17 cellular contexts compared by ENCODE assay signal in genomic region chr2:84792856-84793522, GRCh38.
"Had no signal": no experiment of that assay in that cellular context is flagged by ENCODE, and none has a peak within 500 bp of the region (broad histone marks: within the 10 kb centered on the region; RNA-seq: fewer than 3 reads in every experiment).

No MANE protein-coding gene starts in this region.

- H3K36me3 ChIP-seq: suprapubic skin, upper lobe of left lung, WERI-Rb-1 had no signal

- H3K4me3 ChIP-seq: psoas muscle, suprapubic skin, upper lobe of left lung had no signal

- H3K9me3 ChIP-seq: psoas muscle, suprapubic skin, upper lobe of left lung had no signal

- DNase-seq: activated CD4-positive, alpha-beta T cell treated with anti-CD3 and anti-CD28 coated beads for 4 hours; activated CD8-positive, alpha-beta memory T cell treated with anti-CD3 and anti-CD28 coated beads, Interleukin-2, amount 50 U/mL, for 48 hours; activated CD8-positive, alpha-beta T cell treated with anti-CD3 and anti-CD28 coated beads, Interleukin-2, amount 10 ng/mL, durations not matched to agents 7 days and 5 days; activated naive CD4-positive, alpha-beta T cell treated with Interleukin-2 at 50 U/mL for 16 hours; cortex of kidney; effector CD8-positive, alpha-beta T cell; glutamatergic neuron; occipital lobe; psoas muscle; stimulated activated naive CD4-positive, alpha-beta T cell; T-cell; T1000; upper lobe of left lung; WERI-Rb-1 had no signal

- H3K27ac ChIP-seq: epithelial cell of prostate, psoas muscle, suprapubic skin, upper lobe of left lung, WERI-Rb-1 had no signal

- H3K27me3 ChIP-seq: suprapubic skin, upper lobe of left lung had no signal

- H3K4me1 ChIP-seq: psoas muscle, suprapubic skin, upper lobe of left lung had no signal

- FAIRE-seq: islet of Langerhans had no signal
